ENCODE assay signal across 8 cellular contexts in genomic region chr3:194133661-194134230, GRCh38. TPM values are rescaled to one million over a fixed set of nuclear protein-coding genes. Genes with fewer than 3 reads are reported as not detected.
DNase-seq lines count a peak whose midpoint lies in the region; ATAC-seq and TF ChIP-seq lines count a peak whose summit lies in the region.

No MANE protein-coding gene starts in this region.

- DNase-seq in Right ventricle myocardium inferior (ENCODE audit: missing footprints): peak; percentile 76
- no peak for DNase-seq in left ventricle myocardium superior
- peak; percentile 63 to 64 for DNase-seq in PC-9
- DNase-seq in breast epithelium (ENCODE audit: low spot score in 2 of 2): peak in 1 of 2 donors; percentile 55
- DNase-seq in left colon: peak; percentile 56 to 57
- DNase-seq in stimulated activated CD4-positive, alpha-beta T cell treated with anti-CD3 and anti-CD28 coated beads, TNF-alpha, amount 100 ng/mL, for 4 hours (ENCODE audit: low read depth in 3 of 3): peak in 2 of 3 experiments; percentile 8 to 18
- DNase-seq in epidermal melanocyte (ENCODE audit: insufficient read length, low spot score): no peak

- H3K9me2 ChIP-seq in PC-9 (ENCODE audit: insufficient read depth): no peaks in the 10 kb centered on the region

- ATAC-seq in Right ventricle myocardium inferior (peak; percentile 1), left ventricle myocardium superior (no peak), left colon (no peak), HG03378 (IDR thresholded peaks at IDR 0.05; ENCODE audit: unreplicated experiment) (no peak)

- H3K9me3 ChIP-seq in PC-9 (ENCODE audit: insufficient read depth, low read depth): no peaks in the 10 kb centered on the region
- no peaks in the 10 kb centered on the region for H3K9me3 ChIP-seq in breast epithelium

- no TSS peak for BruUV-seq in PC-9 (replicated peaks; lab: Mats Ljungman, UMichigan)

- H3F3A ChIP-seq in PC-9 (ENCODE audit: insufficient read depth, low read depth): peaks cover 69% of the 10 kb centered on the region

- H3K4me2 ChIP-seq in PC-9: peak overlapping the region; percentile 86

- POLR2A ChIA-PET in PC-9 (lab: Charles Lee; ENCODE audit: unreplicated experiment): interaction anchor here (0.5 to 0.7 kb wide), 5 partner anchors 44 to 463 kb away, joined by 3 to 4 read pairs (median 3); no protein-coding TSS in a partner anchor

- peak overlapping the region; percentile 53 for H3K4me3 ChIP-seq in PC-9
- peak overlapping the region; percentile 32 to 89 (median 69) for H3K4me3 ChIP-seq in breast epithelium

- H2AFZ ChIP-seq in PC-9: no peak overlapping the region

- H3K27ac ChIP-seq in PC-9 (peak overlapping the region; percentile 81), breast epithelium (peak overlapping the region; percentile 99)

- H3K4me1 ChIP-seq in PC-9 (replicated peaks; ENCODE audit: insufficient read depth): peaks cover 59% of the 10 kb centered on the region
- H3K4me1 ChIP-seq in breast epithelium: peaks cover 8 to 15% of the 10 kb centered on the region in 2 donors

- intact Hi-C loops in Right ventricle myocardium inferior (cut with DNase I): loop anchor here (2.0 to 5.0 kb wide), 2 partner anchors 36 to 63 kb away; no protein-coding TSS in a partner anchor
- intact Hi-C loops in left ventricle myocardium superior (cut with micrococcal nuclease): loop anchor here (10.0 kb wide), 1 partner anchor 181 kb away; no protein-coding TSS in a partner anchor
- intact Hi-C loops in PC-9 (cut with micrococcal nuclease; ENCODE audit: unreplicated experiment): loop anchor here (1.0 to 5.0 kb wide), 7 partner anchors 101 to 541 kb away; partner anchors contain the start of gene OPA1
- intact Hi-C loops in breast epithelium (cut with DNase I; ENCODE audit: low total_unique reads): loop anchor here (10.0 kb wide), 1 partner anchor 181 kb away; no protein-coding TSS in a partner anchor
- intact Hi-C loops in left colon (cut with DNase I, micrococcal nuclease): loop anchor here (10.0 kb wide), 2 partner anchors 181 to 349 kb away; no protein-coding TSS in a partner anchor

- peaks cover 8% of the 10 kb centered on the region; the same call in 1 of the 2 replicates for H4K20me1 ChIP-seq in PC-9 (ENCODE audit: insufficient read depth)

- H3K27me3 ChIP-seq in PC-9 (ENCODE audit: insufficient read depth, low read depth): no peaks in the 10 kb centered on the region
- H3K27me3 ChIP-seq in breast epithelium: no peaks in the 10 kb centered on the region

- H3K79me2 ChIP-seq in PC-9 (ENCODE audit: low read depth): peaks cover 34% of the 10 kb centered on the region

- CTCF ChIA-PET in PC-9 (lab: Charles Lee): interaction anchor here (0.6 kb wide), 1 partner anchor 128 kb away, joined by 3 read pairs; no protein-coding TSS in a partner anchor

- no peak for TF ChIP-seq CTCF in PC-9 (conservative IDR thresholded peaks at IDR 0.05)
- TF ChIP-seq CTCF in breast epithelium (IDR thresholded peaks at IDR 0.05): no peak

- H3K36me3 ChIP-seq in PC-9 (ENCODE audit: low read depth) (peaks cover 21% of the 10 kb centered on the region), breast epithelium (no peaks in the 10 kb centered on the region)

- TF ChIP-seq POLR2A in breast epithelium (IDR thresholded peaks at IDR 0.05): no peak

RNA-seq across cellular contexts. Expression of gene HES1, which starts 2.2 kb away (rescaled TPM):
- total RNA-seq in Right ventricle myocardium inferior: 11.4 TPM
- 13.4 TPM for total RNA-seq in left ventricle myocardium superior
- total RNA-seq in PC-9 (2021): 66.5 and 97.8 TPM in 2 replicates
- total RNA-seq in breast epithelium: 100 to 1,000 TPM in 1 of 3 donors, 10 to 100 TPM in 1, 1 to 10 TPM in 1; 6.6 to 110 (median 87.2) TPM
- total RNA-seq in left colon: 100 to 1,000 TPM in 1 of 2 donors, 10 to 100 TPM in 1; 98.7 to 147 TPM

Comparison
In these comparisons a context has a peak if more than half of its experiments do, and no peak if none do; other contexts are left out.
1. DNase-seq: peak in Right ventricle myocardium inferior (single experiment), PC-9 (2 of 2), left colon (2 of 2) and stimulated activated CD4-positive, alpha-beta T cell treated with anti-CD3 and anti-CD28 coated beads, TNF-alpha, amount 100 ng/mL, for 4 hours (2 of 3); none in left ventricle myocardium superior (single experiment) and epidermal melanocyte (single experiment).